21 cellular contexts compared by ENCODE assay signal in the genomic region with DNA sequence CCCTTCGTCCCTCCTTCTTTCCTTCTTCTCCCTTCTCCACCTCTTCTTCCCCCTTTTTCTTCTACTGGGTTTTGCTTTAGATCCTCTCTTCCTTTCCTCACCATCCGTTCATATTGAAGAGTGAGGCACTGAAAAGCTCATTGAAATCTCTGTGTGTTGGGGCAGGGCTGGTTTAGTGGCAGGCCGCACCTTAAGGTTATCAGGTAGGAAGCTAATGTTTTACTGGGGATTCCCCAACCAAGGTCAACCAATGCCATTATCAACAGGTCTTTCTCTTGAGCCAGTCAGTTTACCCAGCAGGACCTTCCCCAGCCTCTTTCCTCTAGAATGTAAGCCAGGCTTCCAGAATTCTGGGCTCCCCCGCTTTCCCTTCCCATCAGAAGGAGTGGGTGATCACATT.
"Had no signal": no experiment of that assay in that cellular context is flagged by ENCODE, and none has a peak within 500 bp of the region (broad histone marks: within the 10 kb centered on the region; RNA-seq: fewer than 3 reads in every experiment).

No MANE protein-coding gene starts in this region.

- H3K9me3 ChIP-seq: heart left ventricle had no signal

- FAIRE-seq: endometrium, kidney had no signal

- ATAC-seq: activated CD4-positive, alpha-beta T cell treated with anti-CD3 and anti-CD28 coated beads for 36 hours; activated T-cell treated with anti-CD3 and anti-CD28 coated beads, Interleukin-2, amount 50 U/mL, for 72 hours; heart left ventricle; left lobe of liver; sciatic nerve; stimulated activated memory B cell treated with anti-CD40 and anti-IgM and Interleukin-4, amounts not matched to agents 10 μg/mL and 1 μg/mL and 100 μg/mL, for 72 hours had no signal

- H3K4me3 ChIP-seq: heart left ventricle, lung, smooth muscle cell had no signal

- H3K36me3 ChIP-seq: heart left ventricle had no signal

- H3K4me2 ChIP-seq: smooth muscle cell had no signal

- H3K27ac ChIP-seq: heart left ventricle had no signal

- DNase-seq: activated B cell treated with CpG ODN at 0.5 μM for 24 hours; activated CD4-positive, alpha-beta T cell treated with anti-CD3 and anti-CD28 coated beads for 36 hours; activated CD4-positive, alpha-beta T cell treated with anti-CD3 and anti-CD28 coated beads, Interleukin-2, amount 50 U/mL, for 48 hours; activated effector memory CD4-positive, alpha-beta T cell treated with Interleukin-2 at 50 U/mL for 16 hours; activated naive CD4-positive, alpha-beta T cell treated with anti-CD3 and anti-CD28 coated beads for 36 hours; activated naive CD8-positive, alpha-beta T cell treated with anti-CD3 and anti-CD28 coated beads, Interleukin-2, amount 10 ng/mL, durations not matched to agents 7 days and 5 days; activated T-cell treated with anti-CD3 and anti-CD28 coated beads, Interleukin-2, amount 50 U/mL, for 72 hours; amniotic stem cell; cerebellar nuclear complex; heart left ventricle; kidney; nephron progenitor cell; stimulated activated CD4-positive, alpha-beta T cell treated with anti-CD3 and anti-CD28 coated beads, Interleukin-15, amount 100 ng/mL, for 24 hours; T1000; trophoblast cell had no signal
